3 cellular contexts compared by ENCODE assay signal in genomic region chr1:47006437-47006836, GRCh38. TPM values are rescaled to one million over a fixed set of nuclear protein-coding genes. Genes with fewer than 3 reads are reported as not detected.
"Had no signal": no experiment of that assay in that cellular context is flagged by ENCODE, and none has a peak within 500 bp of the region (broad histone marks: within the 10 kb centered on the region; RNA-seq: fewer than 3 reads in every experiment).

No MANE protein-coding gene starts in this region.

RNA-seq across cellular contexts. Expression of gene CYP4X1, which starts 17.0 kb away (rescaled TPM):
- total RNA-seq: M059J, SJCRH30, SK-MEL-5 had no signal
